ENCODE assay signal across 32 cellular contexts in the genomic region with DNA sequence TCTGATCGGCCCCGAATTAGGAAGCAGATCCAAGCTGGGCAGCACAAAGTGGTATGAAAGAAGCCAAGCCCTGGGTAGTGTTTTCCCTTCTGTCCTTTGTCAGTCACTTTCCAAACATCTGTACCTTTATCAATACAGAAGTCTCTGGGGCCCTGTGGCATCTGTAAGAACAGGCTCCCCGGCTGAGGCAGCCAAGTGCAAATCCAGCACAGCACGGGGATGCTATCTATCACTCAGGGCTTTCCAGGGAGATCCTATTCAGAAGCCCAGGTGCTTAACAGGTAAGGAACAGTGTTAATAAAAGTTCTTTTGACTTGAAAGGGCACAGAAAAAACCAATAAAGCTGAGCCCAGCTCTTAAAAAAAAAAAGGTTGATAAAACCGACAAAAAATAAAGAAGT.
"Had no signal": no experiment of that assay in that cellular context is flagged by ENCODE, and none has a peak within 500 bp of the region (broad histone marks: within the 10 kb centered on the region; RNA-seq: fewer than 3 reads in every experiment).

No MANE protein-coding gene starts in this region.

- ATAC-seq: activated CD4-positive, alpha-beta T cell treated with anti-CD3 and anti-CD28 coated beads for 36 hours; activated CD8-positive, alpha-beta memory T cell treated with anti-CD3 and anti-CD28 coated beads, Interleukin-2, amount 10 ng/mL, durations not matched to agents 7 days and 5 days; activated CD8-positive, alpha-beta T cell treated with anti-CD3 and anti-CD28 coated beads, Interleukin-2, amount 10 ng/mL, durations not matched to agents 7 days and 5 days; effector memory CD8-positive, alpha-beta T cell; foreskin keratinocyte; gastroesophageal sphincter; heart right ventricle had no signal

- H3K4me3 ChIP-seq: ascending aorta, coronary artery, esophagus muscularis mucosa, gastroesophageal sphincter, heart right ventricle, hepatocyte had no signal

- H3K27me3 Mint-ChIP-seq: activated CD4-positive, alpha-beta memory T cell treated with anti-CD3 and anti-CD28 coated beads for 36 hours; activated CD4-positive, alpha-beta T cell treated with anti-CD3 and anti-CD28 coated beads for 36 hours; activated CD8-positive, alpha-beta memory T cell treated with anti-CD3 and anti-CD28 coated beads, Interleukin-2, amount 10 ng/mL, durations not matched to agents 7 days and 5 days; activated naive CD4-positive, alpha-beta T cell treated with anti-CD3 and anti-CD28 coated beads, Interleukin-2, amount 50 U/mL, for 24 hours; activated naive CD8-positive, alpha-beta T cell treated with anti-CD3 and anti-CD28 coated beads for 36 hours; central memory CD8-positive, alpha-beta T cell; effector memory CD8-positive, alpha-beta T cell had no signal

- H3K36me3 Mint-ChIP-seq: activated CD4-positive, alpha-beta memory T cell treated with anti-CD3 and anti-CD28 coated beads for 36 hours; activated CD8-positive, alpha-beta memory T cell treated with anti-CD3 and anti-CD28 coated beads, Interleukin-2, amount 10 ng/mL, durations not matched to agents 7 days and 5 days had no signal

- H3K79me2 ChIP-seq: hepatocyte had no signal

- H3K27ac Mint-ChIP-seq: activated CD4-positive, alpha-beta memory T cell treated with anti-CD3 and anti-CD28 coated beads for 36 hours; activated CD4-positive, alpha-beta T cell treated with anti-CD3 and anti-CD28 coated beads for 36 hours; activated CD4-positive, alpha-beta T cell treated with anti-CD3 and anti-CD28 coated beads, Interleukin-2, amount 10 ng/mL, durations not matched to agents 24 days and 14 days; activated CD8-positive, alpha-beta memory T cell treated with anti-CD3 and anti-CD28 coated beads, Interleukin-2, amount 10 ng/mL, durations not matched to agents 7 days and 5 days; activated CD8-positive, alpha-beta T cell treated with anti-CD3 and anti-CD28 coated beads, Interleukin-2, amount 10 ng/mL, durations not matched to agents 7 days and 5 days; activated naive CD4-positive, alpha-beta T cell treated with anti-CD3 and anti-CD28 coated beads for 36 hours; activated naive CD4-positive, alpha-beta T cell treated with anti-CD3 and anti-CD28 coated beads, Interleukin-2, amount 50 U/mL, for 24 hours; activated naive CD8-positive, alpha-beta T cell treated with anti-CD3 and anti-CD28 coated beads for 36 hours; activated T-helper 1 cell treated with anti-CD3 and anti-CD28 coated beads, Interleukin-12 subunit alpha, Interleukin-12 subunit beta, Interleukin-2, Interleukin-4 antibody, amounts not matched to agents 30 ng/mL and 10 ng/mL and 1 ng/mL, durations not matched to agents 14 hours and 24 hours and 36 hours; activated T-helper 2 cell treated with anti-CD3 and anti-CD28 coated beads, Interferon-gamma antibody, Interleukin-2, Interleukin-4, amounts not matched to agents 10 μg/mL and 5 μg/mL and 100 μg/mL, durations not matched to agents 14 hours and 24 hours and 36 hours; effector memory CD8-positive, alpha-beta T cell; T-helper 2 cell treated with Interferon-gamma antibody and Interleukin-4, amounts not matched to agents 5 μg/mL and 100 μg/mL, for 36 hours had no signal

- H3K4me1 ChIP-seq: ascending aorta, esophagus muscularis mucosa, foreskin keratinocyte, gastroesophageal sphincter, heart right ventricle had no signal

- H3K27ac ChIP-seq: ascending aorta, brain microvascular endothelial cell, coronary artery, esophagus muscularis mucosa, foreskin keratinocyte, gastroesophageal sphincter, heart right ventricle, hepatocyte, WERI-Rb-1 had no signal

- DNase-seq: activated CD4-positive, alpha-beta memory T cell treated with anti-CD3 and anti-CD28 coated beads for 36 hours; activated CD4-positive, alpha-beta T cell treated with anti-CD3 and anti-CD28 coated beads for 36 hours; activated CD4-positive, alpha-beta T cell treated with anti-CD3 and anti-CD28 coated beads, Interleukin-2, amount 10 ng/mL, durations not matched to agents 24 days and 14 days; activated CD4-positive, CD25-positive, alpha-beta regulatory T cell; activated CD4-positive, CD25-positive, alpha-beta regulatory T cell treated with anti-CD3 and anti-CD28 coated beads, Interleukin-2, amount 50 U/mL, for 72 hours; activated CD8-positive, alpha-beta memory T cell treated with anti-CD3 and anti-CD28 coated beads, Interleukin-2, amount 10 ng/mL, durations not matched to agents 7 days and 5 days; activated CD8-positive, alpha-beta memory T cell treated with anti-CD3 and anti-CD28 coated beads, Interleukin-2, amount 50 U/mL, for 4 hours; activated CD8-positive, alpha-beta T cell treated with anti-CD3 and anti-CD28 coated beads, Interleukin-2, amount 10 ng/mL, durations not matched to agents 7 days and 5 days; activated effector memory CD4-positive, alpha-beta T cell treated with anti-CD3 and anti-CD28 coated beads, Interleukin-2, amount 50 U/mL, for 16 hours; activated naive CD4-positive, alpha-beta T cell treated with anti-CD3 and anti-CD28 coated beads for 36 hours; activated naive CD8-positive, alpha-beta T cell treated with anti-CD3 and anti-CD28 coated beads for 36 hours; activated T-cell treated with anti-CD3 and anti-CD28 coated beads, Interleukin-2, amount 50 U/mL, for 1 hour; activated T-cell treated with anti-CD3 and anti-CD28 coated beads, Interleukin-2, amount 50 U/mL, for 48 hours; brain microvascular endothelial cell; dermis blood vessel endothelial cell; effector CD4-positive, alpha-beta T cell; effector memory CD8-positive, alpha-beta T cell; erythroblast; foreskin keratinocyte; heart right ventricle; T1000; WERI-Rb-1 had no signal

- H3K4me2 ChIP-seq: hepatocyte had no signal

- H3K27me3 ChIP-seq: ascending aorta, brain microvascular endothelial cell, esophagus muscularis mucosa, foreskin keratinocyte, gastroesophageal sphincter, heart right ventricle, hepatocyte had no signal

- H3K4me3 Mint-ChIP-seq: activated CD4-positive, alpha-beta memory T cell treated with anti-CD3 and anti-CD28 coated beads for 36 hours; activated CD4-positive, alpha-beta T cell treated with anti-CD3 and anti-CD28 coated beads for 36 hours; activated CD4-positive, alpha-beta T cell treated with anti-CD3 and anti-CD28 coated beads, Interleukin-2, amount 10 ng/mL, durations not matched to agents 24 days and 14 days; activated CD8-positive, alpha-beta memory T cell treated with anti-CD3 and anti-CD28 coated beads, Interleukin-2, amount 10 ng/mL, durations not matched to agents 7 days and 5 days; activated CD8-positive, alpha-beta T cell treated with anti-CD3 and anti-CD28 coated beads, Interleukin-2, amount 10 ng/mL, durations not matched to agents 7 days and 5 days; activated naive CD4-positive, alpha-beta T cell treated with anti-CD3 and anti-CD28 coated beads for 36 hours; activated naive CD4-positive, alpha-beta T cell treated with anti-CD3 and anti-CD28 coated beads, Interleukin-2, amount 50 U/mL, for 24 hours; activated naive CD8-positive, alpha-beta T cell treated with anti-CD3 and anti-CD28 coated beads for 36 hours; activated T-helper 1 cell treated with anti-CD3 and anti-CD28 coated beads, Interleukin-12 subunit alpha, Interleukin-12 subunit beta, Interleukin-2, Interleukin-4 antibody, amounts not matched to agents 30 ng/mL and 10 ng/mL and 1 ng/mL, durations not matched to agents 14 hours and 24 hours and 36 hours; central memory CD8-positive, alpha-beta T cell; effector memory CD8-positive, alpha-beta T cell; T-helper 2 cell treated with Interferon-gamma antibody and Interleukin-4, amounts not matched to agents 5 μg/mL and 100 μg/mL, for 36 hours had no signal

- H3K9me3 ChIP-seq: ascending aorta, esophagus muscularis mucosa, gastroesophageal sphincter, heart right ventricle had no signal

- H2AFZ ChIP-seq: hepatocyte had no signal

- H3K36me3 ChIP-seq: ascending aorta, brain microvascular endothelial cell, esophagus muscularis mucosa, gastroesophageal sphincter, heart right ventricle, WERI-Rb-1 had no signal

- H3K9me3 Mint-ChIP-seq: activated CD4-positive, alpha-beta memory T cell treated with anti-CD3 and anti-CD28 coated beads for 36 hours; activated CD4-positive, alpha-beta T cell treated with anti-CD3 and anti-CD28 coated beads, Interleukin-2, amount 10 ng/mL, durations not matched to agents 24 days and 14 days; activated naive CD4-positive, alpha-beta T cell treated with anti-CD3 and anti-CD28 coated beads for 36 hours; activated naive CD4-positive, alpha-beta T cell treated with anti-CD3 and anti-CD28 coated beads, Interleukin-2, amount 50 U/mL, for 24 hours; activated naive CD8-positive, alpha-beta T cell treated with anti-CD3 and anti-CD28 coated beads for 36 hours; activated T-helper 1 cell treated with anti-CD3 and anti-CD28 coated beads, Interleukin-12 subunit alpha, Interleukin-12 subunit beta, Interleukin-2, Interleukin-4 antibody, amounts not matched to agents 30 ng/mL and 10 ng/mL and 1 ng/mL, durations not matched to agents 14 hours and 24 hours and 36 hours; activated T-helper 2 cell treated with anti-CD3 and anti-CD28 coated beads, Interferon-gamma antibody, Interleukin-2, Interleukin-4, amounts not matched to agents 10 μg/mL and 5 μg/mL and 100 μg/mL, durations not matched to agents 14 hours and 24 hours and 36 hours; central memory CD8-positive, alpha-beta T cell; effector memory CD8-positive, alpha-beta T cell; T-helper 2 cell treated with Interferon-gamma antibody and Interleukin-4, amounts not matched to agents 5 μg/mL and 100 μg/mL, for 36 hours had no signal
